Comparison of ENCODE assay signal across 16 cellular contexts in the genomic region with DNA sequence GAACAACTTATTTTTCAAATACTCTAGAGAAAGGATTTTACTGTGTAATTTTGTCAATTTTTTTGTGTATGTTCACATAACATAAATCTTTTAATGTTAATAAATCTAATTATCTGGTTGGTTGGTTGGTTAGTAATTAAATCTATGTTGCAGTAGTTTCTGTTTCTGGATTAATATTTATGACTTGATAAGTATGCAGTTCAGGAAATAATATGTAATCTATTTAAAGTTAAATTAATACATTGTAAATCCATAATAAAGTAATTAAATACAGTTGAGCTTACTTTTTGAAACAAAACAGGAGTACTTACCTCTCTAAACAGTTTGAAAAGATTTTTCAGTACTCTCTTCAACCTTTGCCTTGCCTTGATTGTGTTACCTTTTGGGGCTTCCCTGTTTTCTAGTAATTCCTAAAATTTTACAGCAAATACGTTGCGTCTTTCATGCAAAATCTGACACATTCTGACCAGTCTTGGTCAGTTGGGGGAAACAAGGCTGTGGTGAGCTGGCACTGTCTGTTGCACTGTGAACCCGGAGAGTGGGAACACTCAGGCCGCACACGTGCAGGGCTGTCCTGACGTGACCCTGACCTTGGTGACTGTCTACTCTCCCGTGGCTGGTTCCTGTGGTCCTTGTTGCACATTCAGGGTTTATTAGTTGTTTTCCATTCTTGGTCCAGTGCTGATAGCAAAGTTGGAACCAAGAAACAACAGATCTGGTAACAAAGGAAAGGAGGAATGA. TPM values are rescaled to one million over a fixed set of nuclear protein-coding genes. Genes with fewer than 3 reads are reported as not detected.
DNase-seq lines count a peak whose midpoint lies in the region; ATAC-seq and TF ChIP-seq lines count a peak whose summit lies in the region.
"Had no signal": no experiment of that assay in that cellular context is flagged by ENCODE, and none has a peak within 500 bp of the region (broad histone marks: within the 10 kb centered on the region; RNA-seq: fewer than 3 reads in every experiment).

No MANE protein-coding gene starts in this region.

- ATAC-seq in mucosa of descending colon: peak; percentile 36
- no peak for ATAC-seq in HG03175 (IDR thresholded peaks at IDR 0.05; ENCODE audit: unreplicated experiment)
- no peak for ATAC-seq in omental fat pad (ENCODE audit: low FRiP score)
- ATAC-seq: activated CD8-positive, alpha-beta T cell treated with anti-CD3 and anti-CD28 coated beads, Interleukin-2, amount 10 ng/mL, durations not matched to agents 7 days and 5 days had no signal

- intact Hi-C loops in mucosa of descending colon (cut with DNase I, micrococcal nuclease): no loop called here
- intact Hi-C loops in testis (cut with DNase I; ENCODE audit: low total_unique reads): no loop called here

- 31 to 53% methylated on average over 7 of the region's 7 CpGs for WGBS in testis, 2 donors

- peak overlapping the region; percentile 61 for H3K9ac ChIP-seq in OCI-LY3 (ENCODE audit: low read length)

- 0 out of 2 replicates have a peak overlapping the region, but pooled peaks have one; percentile 50 for H2AFZ ChIP-seq in OCI-LY3 (ENCODE audit: low read depth, low read length)

- no peaks in the 10 kb centered on the region for H3K36me3 ChIP-seq in OCI-LY3 (replicated peaks; ENCODE audit: low read depth, low read length)
- H3K36me3 ChIP-seq in mucosa of descending colon (ENCODE audit: low read depth): no peaks in the 10 kb centered on the region
- H3K36me3 ChIP-seq in testis (ENCODE audit: low read depth, missing control alignments): no peaks in the 10 kb centered on the region
- H3K36me3 ChIP-seq: ascending aorta had no signal

- H3K27me3 ChIP-seq in OCI-LY3 (ENCODE audit: low read depth, low read length): no peaks in the 10 kb centered on the region
- H3K27me3 ChIP-seq in testis: no peaks in the 10 kb centered on the region
- H3K27me3 ChIP-seq: ascending aorta had no signal

- H3K27ac ChIP-seq in OCI-LY3 (ENCODE audit: low read length): peak overlapping the region; percentile 62
- H3K27ac ChIP-seq in testis: no peak overlapping the region
- H3K27ac ChIP-seq: C4-2B had no signal

- H3K4me3 ChIP-seq in OCI-LY3 (ENCODE audit: low read length) (peak overlapping the region; percentile 2; the same call in 1 of the 2 replicates), fibroblast of mammary gland (ENCODE audit: control insufficient read depth, low read depth, low read length) (no peak overlapping the region), mucosa of descending colon (no peak overlapping the region), testis (no peak overlapping the region)
- H3K4me3 ChIP-seq: lung had no signal

- H3K79me2 ChIP-seq in OCI-LY3 (ENCODE audit: low read length): no peaks in the 10 kb centered on the region

- DNase-seq in fibroblast of mammary gland (ENCODE audit: low read depth) (peak; percentile 32), mucosa of descending colon (peak in 1 of 3 donors; percentile 20), testis (peak; percentile 66), DMS53 (lab: John Stamatoyannopoulos, UW) (no peak), omental fat pad (ENCODE audit: low spot score) (no peak)
- DNase-seq: activated CD8-positive, alpha-beta T cell treated with anti-CD3 and anti-CD28 coated beads, Interleukin-2, amount 10 ng/mL, durations not matched to agents 7 days and 5 days; activated effector memory CD4-positive, alpha-beta T cell treated with anti-CD3 and anti-CD28 coated beads, Interleukin-2, amount 50 U/mL, for 16 hours; dermis blood vessel endothelial cell; NCI-H2107; NCI-H748 treated with DMSO at 0.1 percent for 48 hours; T1000 had no signal

- H3K9me3 ChIP-seq in OCI-LY3 (ENCODE audit: insufficient read depth, low read length): no peaks in the 10 kb centered on the region
- no peaks in the 10 kb centered on the region for H3K9me3 ChIP-seq in mucosa of descending colon
- H3K9me3 ChIP-seq in testis: no peaks in the 10 kb centered on the region
- H3K9me3 ChIP-seq: ascending aorta had no signal

- peak overlapping the region; percentile 76 for H3K4me2 ChIP-seq in OCI-LY3 (ENCODE audit: low read length)

- H4K20me1 ChIP-seq in OCI-LY3 (ENCODE audit: insufficient read depth, low read length): no peaks in the 10 kb centered on the region

- TF ChIP-seq CTCF in OCI-LY3 (IDR thresholded peaks at IDR 0.05; ENCODE audit: low read depth, low read length) (no peak), fibroblast of mammary gland (conservative IDR thresholded peaks at IDR 0.05; ENCODE audit: control insufficient read depth, insufficient read depth, low read depth, low read length) (no peak), mucosa of descending colon (IDR thresholded peaks at IDR 0.05) (no peak), testis (IDR thresholded peaks at IDR 0.05) (no peak), omental fat pad (IDR thresholded peaks at IDR 0.05) (no peak)

- H3K4me1 ChIP-seq in OCI-LY3 (ENCODE audit: low read length): peaks cover 51% of the 10 kb centered on the region
- H3K4me1 ChIP-seq in mucosa of descending colon (ENCODE audit: low read depth): no peaks in the 10 kb centered on the region
- H3K4me1 ChIP-seq in testis: peaks cover 14% of the 10 kb centered on the region

- no peak for TF ChIP-seq POLR2A in testis (IDR thresholded peaks at IDR 0.05)

RNA-seq across cellular contexts. Expression of gene FGL2, which starts 45.6 kb away (rescaled TPM):
- total RNA-seq in mucosa of descending colon (10 to 100 TPM; 21.3 to 66.3 (median 60.2) TPM), testis (1 to 10 TPM; 2.0 to 8.4 TPM), omental fat pad (10 to 100 TPM; 31.3 to 92.2 (median 53.4) TPM)
- polyA plus RNA-seq in testis (ENCODE audit: insufficient read depth, low read depth, low replicate concordance): 18.3 TPM

Comparison
In these comparisons a context has a peak if more than half of its experiments do, and no peak if none do; other contexts are left out.
1. DNase-seq: peak in fibroblast of mammary gland (single experiment) and testis (single experiment); none in DMS53 (single experiment) and omental fat pad (single experiment).